ENCODE assay signal across 2 cellular contexts in genomic region chr14:90507428-90507827, GRCh38.
A peak's percentile ranks its signal among the peaks of the same experiment; 100 is the strongest.
TF ChIP-seq lines count a peak whose summit lies in the region.

No MANE protein-coding gene starts in this region.

TF ChIP-seq in HepG2, 621 proteins besides CTCF, POLR2A, EP300 and RAD21 (continued from another document):
- no peak for TF ChIP-seq TSC22D2 (CRISPR knock-in tag; IDR thresholded peaks at IDR 0.05; ENCODE audit: borderline replicate concordance)
- peak; percentile 77 for TF ChIP-seq ZKSCAN5 (CRISPR knock-in tag; IDR thresholded peaks at IDR 0.05)
- TF ChIP-seq GATA4 (IDR thresholded peaks at IDR 0.05; ENCODE audit: borderline replicate concordance, low read depth): no peak
- no peak for TF ChIP-seq KDM6A (CRISPR knock-in tag; IDR thresholded peaks at IDR 0.05; ENCODE audit: low read depth)
- no peak for TF ChIP-seq PTBP1 (IDR thresholded peaks at IDR 0.05; ENCODE audit: low read depth, low read length, poor library complexity, severe bottlenecking)
- TF ChIP-seq REST (IDR thresholded peaks at IDR 0.05; ENCODE audit: borderline replicate concordance in 1 of 2, low read depth in 1 of 2, low read length in 2 of 2): no peak
- TF ChIP-seq IKZF1 (IDR thresholded peaks at IDR 0.05): no peak
- no peak for TF ChIP-seq TRIM22 (IDR thresholded peaks at IDR 0.05)
- no peak for TF ChIP-seq ZNF253 (CRISPR knock-in tag; IDR thresholded peaks at IDR 0.05; ENCODE audit: borderline replicate concordance)
- no peak for TF ChIP-seq SNAPC2 (CRISPR knock-in tag; IDR thresholded peaks at IDR 0.05)
- peak; percentile 21; the same call in 1 of the 2 replicates for TF ChIP-seq ZNF687 (CRISPR knock-in tag; IDR thresholded peaks at IDR 0.05)
- TF ChIP-seq SRSF4 (IDR thresholded peaks at IDR 0.05; ENCODE audit: low read depth, low read length, poor library complexity, severe bottlenecking): no peak
- peak; percentile 33; the same call in 1 of the 2 replicates for TF ChIP-seq HNF4A (CRISPR knock-in tag; IDR thresholded peaks at IDR 0.05)

TF ChIP-seq in K562, 482 proteins besides CTCF, POLR2A, EP300 and RAD21:
- TF ChIP-seq E2F8 (IDR thresholded peaks at IDR 0.05; ENCODE audit: low read depth, partially characterized antibody) (no peak), NCOA2 (IDR thresholded peaks at IDR 0.05; ENCODE audit: partially characterized antibody in 2 of 2) (no peak), ASH1L (IDR thresholded peaks at IDR 0.05; ENCODE audit: borderline replicate concordance, low read depth, partially characterized antibody) (no peak), MECOM (CRISPR knock-in tag; IDR thresholded peaks at IDR 0.05) (no peak), THAP12 (CRISPR knock-in tag; IDR thresholded peaks at IDR 0.05) (no peak), CBX3 (IDR thresholded peaks at IDR 0.05; ENCODE audit: borderline replicate concordance in 1 of 2, low read length in 2 of 2) (no peak), NRF1 (conservative IDR thresholded peaks at IDR 0.05 in 1 of 2, IDR thresholded peaks at IDR 0.05 in 1 of 2) (no peak), CBX2 (IDR thresholded peaks at IDR 0.05; ENCODE audit: insufficient read depth, low read length, poor library complexity, severe bottlenecking) (no peak), ZNF133 (CRISPR knock-in tag; IDR thresholded peaks at IDR 0.05) (no peak), POLR2AphosphoS5 (IDR thresholded peaks at IDR 0.05; ENCODE audit: control insufficient read depth, insufficient read depth, low read depth, low read length) (no peak), OTX1 (CRISPR knock-in tag; IDR thresholded peaks at IDR 0.05) (no peak), ZBED1 (IDR thresholded peaks at IDR 0.05) (no peak), POLR3G (IDR thresholded peaks at IDR 0.05; ENCODE audit: extremely low read depth, insufficient read length, insufficient replicate concordance) (no peak)
